9 cellular contexts compared by ENCODE assay signal in the genomic region with DNA sequence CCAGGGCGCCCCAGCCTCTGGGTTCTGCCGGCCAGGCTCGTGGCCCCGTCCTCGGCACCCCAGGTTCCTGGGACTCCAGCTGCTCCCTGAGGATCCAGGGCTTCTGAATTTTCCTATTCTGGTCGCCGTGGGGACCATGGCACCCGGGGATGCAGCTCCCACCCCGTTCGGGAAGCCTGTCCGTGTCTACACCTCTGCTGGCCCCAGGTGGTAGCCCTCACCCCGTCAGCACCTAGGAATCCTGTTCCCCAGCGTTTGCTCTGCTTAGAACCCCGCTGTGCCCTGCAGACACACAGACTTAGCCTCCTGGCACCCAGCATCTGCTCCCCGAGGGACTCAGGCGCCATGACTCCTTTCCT. TPM values are rescaled to one million over a fixed set of nuclear protein-coding genes. Genes with fewer than 3 reads are reported as not detected.
A peak's percentile ranks its signal among the peaks of the same experiment; 100 is the strongest.
DNase-seq lines count a peak whose midpoint lies in the region; ATAC-seq, FAIRE-seq and TF ChIP-seq lines count a peak whose summit lies in the region.
"Had no signal": no experiment of that assay in that cellular context is flagged by ENCODE, and none has a peak within 500 bp of the region (broad histone marks: within the 10 kb centered on the region; RNA-seq: fewer than 3 reads in every experiment).

No MANE protein-coding gene starts in this region.

- TF ChIP-seq CTCF in OCI-LY3 (IDR thresholded peaks at IDR 0.05; ENCODE audit: low read depth, low read length), result no peak
- no peak for TF ChIP-seq CTCF in pancreas (IDR thresholded peaks at IDR 0.05)
- no peak for TF ChIP-seq CTCF in D721Med (IDR thresholded peaks at IDR 0.05; ENCODE audit: insufficient read depth, missing control alignments)

- no peak for FAIRE-seq in pancreas (lab: Jason Lieb, UNC)
- no peak for FAIRE-seq in D721Med (lab: Jason Lieb, UNC)

- no peaks in the 10 kb centered on the region; the same call in 1 of the 2 replicates for H3F3A ChIP-seq in GM23248 (ENCODE audit: insufficient read depth)

- H3K4me1 ChIP-seq in ES-I3 (ENCODE audit: insufficient read depth, low read length), result no peaks in the 10 kb centered on the region; the same call in 1 of the 2 replicates
- H3K4me1 ChIP-seq in OCI-LY3 (ENCODE audit: low read length), result peaks cover 17% of the 10 kb centered on the region
- peaks cover 0 to 10% (median 9%) of the 10 kb centered on the region in 3 donors for H3K4me1 ChIP-seq in pancreas
- peaks cover 7% of the 10 kb centered on the region for H3K4me1 ChIP-seq in GM23248 (ENCODE audit: insufficient read depth)

- H2AFZ ChIP-seq in OCI-LY3 (ENCODE audit: low read depth, low read length), result peak overlapping the region; percentile 45; the same call in 1 of the 2 replicates
- H2AFZ ChIP-seq in GM23248, result no peak overlapping the region

- peak overlapping the region; percentile 99 for H3K27ac Mint-ChIP-seq in dendritic cell treated with granulocyte-macrophage colony-stimulating factor and Interleukin-4, amounts not matched to agents 40 ng/mL and 50 ng/mL, for 4 days

- H3K4me3 ChIP-seq in OCI-LY3 (ENCODE audit: low read length) (peak overlapping the region; percentile 92), pancreas (peak overlapping the region in 3 of 4 donors; percentile 18 to 71 (median 62)), GM23248 (no peak overlapping the region)

- peaks cover 46% of the 10 kb centered on the region for H3K4me1 Mint-ChIP-seq in dendritic cell treated with granulocyte-macrophage colony-stimulating factor and Interleukin-4, amounts not matched to agents 40 ng/mL and 50 ng/mL, for 4 days (ENCODE audit: low read depth)

- H3K79me2 ChIP-seq in OCI-LY3 (ENCODE audit: low read length) (peaks cover 6% of the 10 kb centered on the region), GM23248 (ENCODE audit: insufficient read depth) (no peaks in the 10 kb centered on the region)

- 11 to 15% methylated on average over 16 of the region's 16 CpGs for WGBS in pancreas, 2 donors
- 22 to 23% methylated on average over 15 to 16 of the region's 16 CpGs for WGBS in GM23248 (ENCODE audit: low coverage in 1 of 2, low lambda C conversion rate in 2 of 2, missing lambda C conversion rate in 2 of 2), 2 experiments

- peaks cover 11% of the 10 kb centered on the region for H3K36me3 Mint-ChIP-seq in dendritic cell treated with granulocyte-macrophage colony-stimulating factor and Interleukin-4, amounts not matched to agents 40 ng/mL and 50 ng/mL, for 4 days (ENCODE audit: low read depth)

- in situ Hi-C loops in GM23248 (cut with MboI), result no loop called here

- no peak for ATAC-seq in pancreas

- H3K36me3 ChIP-seq in ES-I3 (ENCODE audit: insufficient read depth, low read length), result no peaks in the 10 kb centered on the region
- no peaks in the 10 kb centered on the region for H3K36me3 ChIP-seq in OCI-LY3 (replicated peaks; ENCODE audit: low read depth, low read length)
- H3K36me3 ChIP-seq in pancreas, result no peaks in the 10 kb centered on the region
- no peaks in the 10 kb centered on the region for H3K36me3 ChIP-seq in GM23248 (ENCODE audit: low read depth)

- H3K9me2 ChIP-seq in GM23248 (ENCODE audit: insufficient read depth), result no peaks in the 10 kb centered on the region

- H3K27me3 Mint-ChIP-seq in dendritic cell treated with granulocyte-macrophage colony-stimulating factor and Interleukin-4, amounts not matched to agents 40 ng/mL and 50 ng/mL, for 4 days, result peaks cover 43% of the 10 kb centered on the region

- H4K20me1 ChIP-seq in OCI-LY3 (ENCODE audit: insufficient read depth, low read length) (no peaks in the 10 kb centered on the region), GM23248 (ENCODE audit: insufficient read depth) (no peaks in the 10 kb centered on the region)

- H3K9me3 Mint-ChIP-seq in dendritic cell treated with granulocyte-macrophage colony-stimulating factor and Interleukin-4, amounts not matched to agents 40 ng/mL and 50 ng/mL, for 4 days, result peaks cover 7% of the 10 kb centered on the region

- H3K27ac ChIP-seq in OCI-LY3 (ENCODE audit: low read length) (no peak overlapping the region), pancreas (peak overlapping the region in 1 of 4 donors; percentile 92), GM23248 (no peak overlapping the region)

- H3K4me3 Mint-ChIP-seq in dendritic cell treated with granulocyte-macrophage colony-stimulating factor and Interleukin-4, amounts not matched to agents 40 ng/mL and 50 ng/mL, for 4 days, result peak overlapping the region; percentile 15

- H3K9ac ChIP-seq in ES-I3 (ENCODE audit: low read depth, low read length) (peak overlapping the region; percentile 55; the same call in 1 of the 2 replicates), OCI-LY3 (ENCODE audit: low read length) (peak overlapping the region; percentile 87), GM23248 (no peak overlapping the region)

- no peaks in the 10 kb centered on the region for H3K9me3 ChIP-seq in ES-I3 (ENCODE audit: control insufficient read depth, insufficient read depth, low read length)
- H3K9me3 ChIP-seq in OCI-LY3 (ENCODE audit: insufficient read depth, low read length), result no peaks in the 10 kb centered on the region
- no peaks in the 10 kb centered on the region for H3K9me3 ChIP-seq in pancreas
- H3K9me3 ChIP-seq in GM23248 (ENCODE audit: low read depth), result no peaks in the 10 kb centered on the region

- DNase-seq in pancreas (no peak), NCI-H2107 (lab: John Stamatoyannopoulos, UW) (no peak), GM03348 (ENCODE audit: low spot score) (no peak), D721Med (ENCODE audit: insufficient read length, low spot score) (no peak), GM23248 (no peak)
- DNase-seq: NCI-H2029 treated with DMSO at 0.1 percent for 48 hours had no signal

- no peaks in the 10 kb centered on the region for H3K27me3 ChIP-seq in OCI-LY3 (ENCODE audit: low read depth, low read length)
- H3K27me3 ChIP-seq in pancreas, result no peaks in the 10 kb centered on the region
- no peaks in the 10 kb centered on the region for H3K27me3 ChIP-seq in GM23248 (replicated peaks; ENCODE audit: insufficient read depth)

- intact Hi-C loops in dendritic cell treated with granulocyte-macrophage colony-stimulating factor and Interleukin-4, amounts not matched to agents 40 ng/mL and 50 ng/mL, for 4 days (cut with micrococcal nuclease), result no loop called here
- intact Hi-C loops in pancreas (cut with DNase I), result no loop called here

- peak overlapping the region; percentile 85 for H3K4me2 ChIP-seq in OCI-LY3 (ENCODE audit: low read length)
- no peak overlapping the region for H3K4me2 ChIP-seq in GM23248 (ENCODE audit: unreplicated experiment)

RNA-seq across cellular contexts. Expression of a gene that starts 1.0 kb away (rescaled TPM):
- 1 to 10 TPM; 4.1 to 8.0 (median 6.0) TPM for total RNA-seq in pancreas
- polyA plus RNA-seq in pancreas, result 10 to 100 TPM; 27.4 to 39.7 TPM
- total RNA-seq in GM23248 (2014; rRNA removed; shearing (Covaris generic)), result 0.63 and 2.4 TPM in 2 replicates
- polyA plus RNA-seq in GM23248 (2016; fragmentation: Nextera tagmentation; extraction: Ambion mirVana), result 1.2 TPM in 2 replicates

RNA-seq across cellular contexts. Expression of a gene that starts 1.4 kb away (rescaled TPM):
- 1 to 10 TPM; 1.4 to 2.1 (median 1.6) TPM for total RNA-seq in pancreas
- polyA plus RNA-seq in pancreas, result 1 to 10 TPM; 4.9 to 9.8 TPM
- total RNA-seq in GM23248 (2014; rRNA removed; shearing (Covaris generic)), result 0.86 TPM in 1 of 2 replicates, not detected in the other
- 1.0 and 1.4 TPM in 2 replicates for polyA plus RNA-seq in GM23248 (2016; fragmentation: Nextera tagmentation; extraction: Ambion mirVana)

RNA-seq across cellular contexts. Expression of a gene that starts 6.1 kb away (rescaled TPM):
- 1 to 10 TPM; 4.7 to 6.5 (median 4.9) TPM for total RNA-seq in pancreas
- 10 to 100 TPM; 19.1 to 20.7 TPM for polyA plus RNA-seq in pancreas
- total RNA-seq in GM23248 (2014; rRNA removed; shearing (Covaris generic)), result 10.7 and 12.5 TPM in 2 replicates
- 11.9 and 12.6 TPM in 2 replicates for polyA plus RNA-seq in GM23248 (2016; fragmentation: Nextera tagmentation; extraction: Ambion mirVana)

RNA-seq across cellular contexts. Expression of a gene that starts 34.9 kb away (rescaled TPM):
- under 1 TPM in 5 of 6 donors, not detected in 1; 0.09 to 0.79 (median 0.25) TPM for total RNA-seq in pancreas
- polyA plus RNA-seq in pancreas (under 1 TPM; 0.53 to 0.61 TPM), GM23248 (2016; fragmentation: Nextera tagmentation; extraction: Ambion mirVana) (0.10 TPM in 1 of 2 replicates, not detected in the other)
- not detected in 2 replicates for total RNA-seq in GM23248 (2014; rRNA removed; shearing (Covaris generic))

RNA-seq across cellular contexts. Expression of a gene that starts 35.1 kb away (rescaled TPM):
- 100 to 1,000 TPM in 5 of 6 donors, 10 to 100 TPM in 1; 87.9 to 205 (median 136) TPM for total RNA-seq in pancreas
- 100 to 1,000 TPM; 799 to 883 TPM for polyA plus RNA-seq in pancreas
- total RNA-seq in GM23248 (2014; rRNA removed; shearing (Covaris generic)), result 146 and 184 TPM in 2 replicates
- 102 and 104 TPM in 2 replicates for polyA plus RNA-seq in GM23248 (2016; fragmentation: Nextera tagmentation; extraction: Ambion mirVana)
